In the genomic region with DNA sequence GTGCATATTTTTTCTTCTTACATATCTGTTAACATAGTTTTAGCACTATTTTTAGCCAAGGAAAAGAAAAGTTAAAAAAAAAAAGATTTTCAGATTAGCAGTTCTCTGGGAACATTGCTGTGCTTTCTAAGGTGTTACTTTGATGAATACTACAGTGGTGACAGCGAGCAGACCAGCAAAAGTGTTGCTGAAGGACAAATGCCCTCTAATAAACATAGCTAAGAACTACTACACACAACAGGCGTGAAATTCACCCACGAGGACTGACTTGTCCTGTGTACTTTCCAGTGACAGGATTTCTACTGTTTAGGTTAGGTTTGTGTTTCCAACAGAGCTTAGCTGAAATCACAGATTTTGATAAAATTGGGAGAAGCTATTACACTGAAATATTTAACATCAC, we compare ENCODE assay signal across 24 cellular contexts.
"Had no signal": no experiment of that assay in that cellular context is flagged by ENCODE, and none has a peak within 500 bp of the region (broad histone marks: within the 10 kb centered on the region; RNA-seq: fewer than 3 reads in every experiment).

No MANE protein-coding gene starts in this region.

- H3K27me3 ChIP-seq: esophagus muscularis mucosa, foreskin keratinocyte, gastroesophageal sphincter, ovary, right lobe of liver, tibial nerve, upper lobe of left lung had no signal

- H3K36me3 ChIP-seq: esophagus muscularis mucosa, gastroesophageal sphincter, lower lobe of right lung, ovary, right lobe of liver, thoracic aorta, tibial nerve, upper lobe of left lung had no signal

- H3K9me3 ChIP-seq: esophagus muscularis mucosa, gastroesophageal sphincter, lower lobe of right lung, ovary, psoas muscle, right lobe of liver, thoracic aorta, tibial nerve, upper lobe of left lung had no signal

- H3K4me3 ChIP-seq: esophagus muscularis mucosa, gastroesophageal sphincter, lower lobe of right lung, ovary, psoas muscle, right lobe of liver, thoracic aorta, tibial nerve, upper lobe of left lung had no signal

- H3K4me1 ChIP-seq: foreskin keratinocyte, gastroesophageal sphincter, lower lobe of right lung, psoas muscle, right lobe of liver, tibial nerve, upper lobe of left lung had no signal

- DNase-seq: cerebellar nuclear complex; cortex of kidney; effector CD4-positive, alpha-beta T cell; endodermal cell; foreskin keratinocyte; hypothalamus; lower lobe of right lung; natural killer cell; occipital lobe; ovary; posterior cingulate gyrus; psoas muscle; right lobe of liver; small intestine; stimulated activated CD4-positive, alpha-beta T cell treated with anti-CD3 and anti-CD28 coated beads, Interleukin-15, amount 100 ng/mL, for 24 hours; stimulated activated CD4-positive, alpha-beta T cell treated with anti-CD3 and anti-CD28 coated beads, Interleukin-2, amount 100 ng/mL, for 48 hours; stimulated activated naive B cell treated with anti-CD40 and anti-IgM and Interleukin-4, amounts not matched to agents 10 μg/mL and 1 μg/mL and 100 μg/mL, for 72 hours; upper lobe of left lung had no signal

- ATAC-seq: foreskin keratinocyte; gastroesophageal sphincter; left lobe of liver; lower lobe of right lung; natural killer cell; psoas muscle; right lobe of liver; stimulated activated naive B cell treated with anti-CD40 and anti-IgM and Interleukin-4, amounts not matched to agents 10 μg/mL and 1 μg/mL and 100 μg/mL, for 72 hours had no signal

- H3K27ac ChIP-seq: epithelial cell of prostate, esophagus muscularis mucosa, foreskin keratinocyte, gastroesophageal sphincter, lower lobe of right lung, ovary, psoas muscle, right lobe of liver, thoracic aorta, tibial nerve, upper lobe of left lung had no signal
